Comparison of ENCODE assay signal across 9 cellular contexts in genomic region chr15:64697911-64698369, GRCh38.
DNase-seq lines count a peak whose midpoint lies in the region; ATAC-seq and TF ChIP-seq lines count a peak whose summit lies in the region.
"Had no signal": no experiment of that assay in that cellular context is flagged by ENCODE, and none has a peak within 500 bp of the region (broad histone marks: within the 10 kb centered on the region; RNA-seq: fewer than 3 reads in every experiment).

No MANE protein-coding gene starts in this region.

- no peak for DNase-seq in right atrium auricular region (ENCODE audit: low spot score)
- DNase-seq in left cardiac atrium: no peak
- no peak for DNase-seq in central memory CD8-positive, alpha-beta T cell (ENCODE audit: low spot score in 2 of 2)
- DNase-seq in osteoblast (ENCODE audit: insufficient read length, low spot score, missing footprints): peak; percentile 52
- DNase-seq in aorta: peak; percentile 46 to 76
- no peak for DNase-seq in ureter (ENCODE audit: low spot score)
- DNase-seq in NCI-H526 (lab: John Stamatoyannopoulos, UW): no peak
- DNase-seq: NCI-H2171 treated with DMSO at 0.1 percent for 48 hours had no signal

- H3K79me2 ChIP-seq in osteoblast (ENCODE audit: insufficient read depth, low read length): peaks cover 94% of the 10 kb centered on the region

- H3K9me3 ChIP-seq in right atrium auricular region (no peaks in the 10 kb centered on the region), osteoblast (ENCODE audit: low read depth, low read length) (no peaks in the 10 kb centered on the region), aorta (ENCODE audit: control insufficient read depth, low read length) (no peaks in the 10 kb centered on the region)

- H3K27me3 ChIP-seq in right atrium auricular region (no peaks in the 10 kb centered on the region), osteoblast (ENCODE audit: insufficient read depth, low read length) (no peaks in the 10 kb centered on the region), aorta (ENCODE audit: control insufficient read depth in 1 of 2, insufficient read depth in 2 of 2, low read length in 1 of 2) (no peaks in the 10 kb centered on the region)

- ATAC-seq in left cardiac atrium: no peak
- ATAC-seq in central memory CD8-positive, alpha-beta T cell (replicated peaks; ENCODE audit: extremely low read depth, poor library complexity, severe bottlenecking): no peak
- no peak for ATAC-seq in aorta (ENCODE audit: low FRiP score)
- ATAC-seq in HG02588 (IDR thresholded peaks at IDR 0.05; ENCODE audit: unreplicated experiment): no peak

- H3K4me3 ChIP-seq in right atrium auricular region (no peak overlapping the region), osteoblast (ENCODE audit: insufficient read depth, low read length) (no peak overlapping the region), aorta (ENCODE audit: low read length in 2 of 2) (no peak overlapping the region)

- peaks cover 65% of the 10 kb centered on the region for H4K20me1 ChIP-seq in osteoblast (ENCODE audit: insufficient read depth, low read length)

- no peaks in the 10 kb centered on the region for H3K9me3 Mint-ChIP-seq in central memory CD8-positive, alpha-beta T cell

- H3K27ac ChIP-seq in right atrium auricular region (peak overlapping the region; percentile 79 to 94), osteoblast (ENCODE audit: low read depth, low read length) (peak overlapping the region; percentile 18), aorta (ENCODE audit: low read depth in 1 of 2, low read length in 2 of 2) (peak overlapping the region; percentile 28 to 58)

- no peak overlapping the region for H3K4me3 Mint-ChIP-seq in central memory CD8-positive, alpha-beta T cell

- peaks cover 60% of the 10 kb centered on the region for H3K4me1 Mint-ChIP-seq in central memory CD8-positive, alpha-beta T cell

- H3K27ac Mint-ChIP-seq in central memory CD8-positive, alpha-beta T cell (ENCODE audit: low read depth): peak overlapping the region; percentile 42

- no peaks in the 10 kb centered on the region for H3K27me3 Mint-ChIP-seq in central memory CD8-positive, alpha-beta T cell

- H3K36me3 Mint-ChIP-seq in central memory CD8-positive, alpha-beta T cell (ENCODE audit: insufficient read depth): peaks cover 15% of the 10 kb centered on the region

- TF ChIP-seq CTCF in right atrium auricular region (IDR thresholded peaks at IDR 0.05) (no peak), osteoblast (IDR thresholded peaks at IDR 0.05; ENCODE audit: extremely low read depth, low read depth, low read length) (no peak)

- peak overlapping the region; percentile 14 for H3K4me2 ChIP-seq in osteoblast (ENCODE audit: insufficient read depth, low read length)

- H3K36me3 ChIP-seq in right atrium auricular region (peaks cover 12% of the 10 kb centered on the region), osteoblast (ENCODE audit: insufficient read depth, low read length) (peaks cover 4% of the 10 kb centered on the region), aorta (ENCODE audit: control insufficient read depth in 1 of 2, insufficient read depth in 2 of 2, low read length in 1 of 2) (no peaks in the 10 kb centered on the region)

- 20 to 28% methylated on average over 3 of the region's 3 CpGs for WGBS in aorta, 2 donors

- intact Hi-C loops in left cardiac atrium (cut with DNase I): no loop called here
- intact Hi-C loops in aorta (cut with DNase I): no loop called here

- no peak overlapping the region for H2AFZ ChIP-seq in osteoblast (ENCODE audit: low read length)

- peaks cover 0 to 97% of the 10 kb centered on the region in 2 donors for H3K4me1 ChIP-seq in right atrium auricular region
- peaks cover 55% of the 10 kb centered on the region for H3K4me1 ChIP-seq in osteoblast (ENCODE audit: insufficient read depth, low read length)
- peaks cover 8 to 14% of the 10 kb centered on the region in 2 donors for H3K4me1 ChIP-seq in aorta (ENCODE audit: control insufficient read depth in 1 of 2, insufficient read depth in 2 of 2, low read length in 2 of 2)

Comparison
In these comparisons a context has a peak if more than half of its experiments do, and no peak if none do; other contexts are left out.
1. DNase-seq: peak in osteoblast (single experiment) and aorta (2 of 2); none in right atrium auricular region (single experiment), left cardiac atrium (single experiment), central memory CD8-positive, alpha-beta T cell (0 of 2), ureter (single experiment) and NCI-H526 (0 of 2).
2. H3K27ac ChIP-seq: peak in every context shown above with its lines; median percentile 86 in right atrium auricular region; 43 in aorta; 18 in osteoblast.